ENCODE assay signal across 1 cellular context in genomic region chr22:23065069-23065451, GRCh38.
TF ChIP-seq lines count a peak whose summit lies in the region.

No MANE protein-coding gene starts in this region.

TF ChIP-seq in GM23338, 12 proteins besides CTCF, POLR2A, EP300 and RAD21 (continued from another document):
- no peak for TF ChIP-seq ZNF462 (CRISPR knock-in tag; IDR thresholded peaks at IDR 0.05)
- no peak for TF ChIP-seq ZNF331 (CRISPR knock-in tag; IDR thresholded peaks at IDR 0.05; ENCODE audit: low read depth)
- TF ChIP-seq EZH2phosphoT487 (IDR thresholded peaks at IDR 0.05; ENCODE audit: unreplicated experiment): no peak
- TF ChIP-seq STAT1 (IDR thresholded peaks at IDR 0.05; ENCODE audit: unreplicated experiment): no peak
- no peak for TF ChIP-seq JUNB (IDR thresholded peaks at IDR 0.05; ENCODE audit: unreplicated experiment)
- TF ChIP-seq ZNF114 (CRISPR knock-in tag; IDR thresholded peaks at IDR 0.05): no peak
- TF ChIP-seq CREB1 (CRISPR knock-in tag; IDR thresholded peaks at IDR 0.05; ENCODE audit: low read depth): no peak
